In the genomic region with DNA sequence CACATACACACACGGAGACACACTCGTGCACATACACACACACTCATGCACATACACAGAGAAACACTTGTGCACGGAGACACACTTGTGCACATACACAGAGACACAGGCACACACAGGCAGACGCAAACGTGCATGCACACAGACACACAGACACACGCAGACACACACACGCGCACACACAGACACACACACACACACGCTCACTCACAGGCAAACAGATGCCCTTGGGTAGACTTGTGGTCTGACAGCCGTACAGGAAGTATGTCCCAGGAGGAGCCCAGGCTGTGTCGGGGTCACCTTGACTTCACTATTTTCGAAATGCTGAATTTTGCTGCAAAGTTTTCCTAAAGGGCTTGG, we compare ENCODE assay signal across 13 cellular contexts.
DNase-seq lines count a peak whose midpoint lies in the region; ATAC-seq, FAIRE-seq and TF ChIP-seq lines count a peak whose summit lies in the region.
"Had no signal": no experiment of that assay in that cellular context is flagged by ENCODE, and none has a peak within 500 bp of the region (broad histone marks: within the 10 kb centered on the region; RNA-seq: fewer than 3 reads in every experiment).

No MANE protein-coding gene starts in this region.

- H3K79me2 ChIP-seq in HepG2 (ENCODE audit: insufficient read depth, low read length): no peaks in the 10 kb centered on the region

- 97% methylated on average over 9 of the region's 12 CpGs for WGBS in HepG2 (ENCODE audit: low lambda C conversion rate)

- H3K4me1 Mint-ChIP-seq in activated T-helper 17 cell treated with anti-CD3 and anti-CD28 coated beads, Interleukin-2, amount 50 U/mL, for 72 hours: peaks cover 16% of the 10 kb centered on the region

- no peaks in the 10 kb centered on the region for H3K9me3 Mint-ChIP-seq in activated T-helper 17 cell treated with anti-CD3 and anti-CD28 coated beads, Interleukin-2, amount 50 U/mL, for 72 hours

- ATAC-seq in activated T-helper 17 cell treated with anti-CD3 and anti-CD28 coated beads, Interleukin-2, amount 50 U/mL, for 72 hours (replicated peaks): peak; percentile 40
- no peak for ATAC-seq in HepG2
- ATAC-seq in upper lobe of right lung: no peak
- ATAC-seq in GM21737 (IDR thresholded peaks at IDR 0.05; ENCODE audit: unreplicated experiment): no peak

- H3K4me3 Mint-ChIP-seq in activated T-helper 17 cell treated with anti-CD3 and anti-CD28 coated beads, Interleukin-2, amount 50 U/mL, for 72 hours: peak overlapping the region; percentile 45

- CTCF ChIA-PET in HepG2 (lab: Yijun Ruan, JAX; ENCODE audit: low intra/inter-chr PET ratio, low total read pairs): interaction anchor here (1.4 kb wide), 1 partner anchor 442 kb away, joined by 7 read pairs; no protein-coding TSS in a partner anchor

- intact Hi-C loops in HepG2 (cut with micrococcal nuclease; ENCODE audit: unreplicated experiment): loop anchor here (2.0 kb wide), 1 partner anchor 442 kb away; no protein-coding TSS in a partner anchor
- intact Hi-C loops in upper lobe of right lung (cut with DNase I): no loop called here

- TF ChIP-seq RAD21 in HepG2 (CRISPR knock-in tag; IDR thresholded peaks at IDR 0.05): no peak

- H4K20me1 ChIP-seq in BLaER1: no peaks in the 10 kb centered on the region
- H4K20me1 ChIP-seq in HepG2 (ENCODE audit: insufficient read depth, low read length): peaks cover 11% of the 10 kb centered on the region

- in situ Hi-C loops in HepG2 (cut with HindIII; ENCODE audit: extremely low pct_ligation_motif_present, low pct_unique_long_range_greater_than_20kb): loop anchor here (10.0 kb wide), 1 partner anchor 450 kb away; no protein-coding TSS in a partner anchor

- DNase-seq in CMK (ENCODE audit: low read depth): peak; percentile 18
- no peak for DNase-seq in HepG2 (ENCODE audit: low spot score)
- no peak for DNase-seq in upper lobe of right lung
- DNase-seq in stimulated activated CD4-positive, alpha-beta T cell treated with anti-CD3 and anti-CD28 coated beads, Interleukin-2, amount 100 ng/mL, for 24 hours: no peak
- no peak for DNase-seq in NCI-H446 treated with DMSO at 0.1 percent for 48 hours (lab: John Stamatoyannopoulos, UW)
- DNase-seq: left ventricle myocardium inferior, NCI-H524 treated with DMSO at 0.1 percent for 48 hours had no signal

- H3K9me3 ChIP-seq in BLaER1 (peaks cover 2% of the 10 kb centered on the region; the same call in 1 of the 2 replicates), HepG2 (ENCODE audit: low read length) (no peaks in the 10 kb centered on the region), upper lobe of right lung (no peaks in the 10 kb centered on the region)
- H3K9me3 ChIP-seq: vagina had no signal

- TF ChIP-seq EP300 in HepG2 (IDR thresholded peaks at IDR 0.05; ENCODE audit: low read depth in 2 of 2, low read length in 2 of 2) (no peak), HepG2 (CRISPR knock-in tag; IDR thresholded peaks at IDR 0.05; ENCODE audit: borderline replicate concordance) (no peak)

- H3K27me3 Mint-ChIP-seq in activated T-helper 17 cell treated with anti-CD3 and anti-CD28 coated beads, Interleukin-2, amount 50 U/mL, for 72 hours: no peaks in the 10 kb centered on the region

- peak overlapping the region; percentile 28 for H3K27ac Mint-ChIP-seq in activated T-helper 17 cell treated with anti-CD3 and anti-CD28 coated beads, Interleukin-2, amount 50 U/mL, for 72 hours

- no peak for TF ChIP-seq POLR2A in HepG2 (IDR thresholded peaks at IDR 0.05; ENCODE audit: insufficient read depth in 1 of 2, low read depth in 2 of 2, low read length in 2 of 2)

- POLR2A ChIA-PET in HepG2 (lab: Yijun Ruan, JAX): no interaction called here

- H3K4me2 ChIP-seq in BLaER1 (peak overlapping the region; percentile 56), HepG2 (ENCODE audit: low read depth, low read length) (no peak overlapping the region)

- H3K27me3 ChIP-seq in BLaER1 (no peaks in the 10 kb centered on the region; the same call in 1 of the 2 replicates), HepG2 (ENCODE audit: control insufficient read depth in 1 of 2, insufficient read depth in 2 of 2, low read length in 2 of 2) (peaks cover 2 to 5% of the 10 kb centered on the region in 2 experiments; a peak in 3 of 5 replicates), upper lobe of right lung (peaks cover 13% of the 10 kb centered on the region)
- H3K27me3 ChIP-seq: vagina had no signal

- H3K4me3 ChIP-seq in BLaER1: peak overlapping the region; percentile 40
- H3K4me3 ChIP-seq in HepG2 (replicated peaks in 1 of 3; ENCODE audit: insufficient read depth in 1 of 3, low read depth in 2 of 3, low read length in 3 of 3): no peak overlapping the region
- no peak overlapping the region for H3K4me3 ChIP-seq in upper lobe of right lung
- H3K4me3 ChIP-seq: esophagus muscularis mucosa, vagina had no signal

- TF ChIP-seq CTCF in HepG2 (CRISPR knock-in tag; IDR thresholded peaks at IDR 0.05) (no peak), upper lobe of right lung (IDR thresholded peaks at IDR 0.05) (no peak)

- no peak overlapping the region for H3K9ac ChIP-seq in BLaER1
- no peak overlapping the region for H3K9ac ChIP-seq in HepG2 (ENCODE audit: insufficient read depth, low read depth, low read length)

- no peak for FAIRE-seq in HepG2 (lab: Jason Lieb, UNC)
- FAIRE-seq: G401.6 had no signal

- no peaks in the 10 kb centered on the region for H3K36me3 Mint-ChIP-seq in activated T-helper 17 cell treated with anti-CD3 and anti-CD28 coated beads, Interleukin-2, amount 50 U/mL, for 72 hours (ENCODE audit: low read depth)

- H3K4me1 ChIP-seq in BLaER1 (peaks cover 38% of the 10 kb centered on the region), HepG2 (ENCODE audit: insufficient read depth, low read length) (no peaks in the 10 kb centered on the region), upper lobe of right lung (no peaks in the 10 kb centered on the region)
- H3K4me1 ChIP-seq: vagina had no signal

- H2AFZ ChIP-seq in HepG2 (ENCODE audit: low read length): no peak overlapping the region

- H3K27ac ChIP-seq in BLaER1 (no peak overlapping the region), HepG2 (ENCODE audit: extremely low read length, insufficient read depth, low read length) (no peak overlapping the region), upper lobe of right lung (no peak overlapping the region)
- H3K27ac ChIP-seq: esophagus muscularis mucosa, left ventricle myocardium inferior, vagina had no signal

- H3K36me3 ChIP-seq in BLaER1 (no peaks in the 10 kb centered on the region), HepG2 (replicated peaks in 1 of 2; ENCODE audit: control insufficient read depth in 1 of 2, insufficient read depth in 2 of 2, low read length in 2 of 2) (no peaks in the 10 kb centered on the region), upper lobe of right lung (no peaks in the 10 kb centered on the region)
- H3K36me3 ChIP-seq: esophagus muscularis mucosa, left ventricle myocardium inferior, vagina had no signal

- BruUV-seq in HepG2 (replicated peaks; lab: Mats Ljungman, UMichigan): no TSS peak

TF ChIP-seq in HepG2, 621 proteins besides CTCF, POLR2A, EP300 and RAD21 (continues in another document):
- TF ChIP-seq CEBPG (CRISPR knock-in tag; IDR thresholded peaks at IDR 0.05) (no peak), PITX1 (CRISPR knock-in tag; IDR thresholded peaks at IDR 0.05) (no peak), ZBTB7A (CRISPR knock-in tag; IDR thresholded peaks at IDR 0.05) (no peak), KAT7 (CRISPR knock-in tag; IDR thresholded peaks at IDR 0.05; ENCODE audit: borderline replicate concordance) (no peak), STAT5B (CRISPR knock-in tag; IDR thresholded peaks at IDR 0.05) (no peak), HMG20A (CRISPR knock-in tag; IDR thresholded peaks at IDR 0.05; ENCODE audit: borderline replicate concordance) (no peak), ZFYVE20 (CRISPR knock-in tag; IDR thresholded peaks at IDR 0.05; ENCODE audit: borderline replicate concordance, low read depth) (no peak), KDM5A (IDR thresholded peaks at IDR 0.05; ENCODE audit: borderline replicate concordance, low read length) (no peak)
- TF ChIP-seq, protein P1, sequence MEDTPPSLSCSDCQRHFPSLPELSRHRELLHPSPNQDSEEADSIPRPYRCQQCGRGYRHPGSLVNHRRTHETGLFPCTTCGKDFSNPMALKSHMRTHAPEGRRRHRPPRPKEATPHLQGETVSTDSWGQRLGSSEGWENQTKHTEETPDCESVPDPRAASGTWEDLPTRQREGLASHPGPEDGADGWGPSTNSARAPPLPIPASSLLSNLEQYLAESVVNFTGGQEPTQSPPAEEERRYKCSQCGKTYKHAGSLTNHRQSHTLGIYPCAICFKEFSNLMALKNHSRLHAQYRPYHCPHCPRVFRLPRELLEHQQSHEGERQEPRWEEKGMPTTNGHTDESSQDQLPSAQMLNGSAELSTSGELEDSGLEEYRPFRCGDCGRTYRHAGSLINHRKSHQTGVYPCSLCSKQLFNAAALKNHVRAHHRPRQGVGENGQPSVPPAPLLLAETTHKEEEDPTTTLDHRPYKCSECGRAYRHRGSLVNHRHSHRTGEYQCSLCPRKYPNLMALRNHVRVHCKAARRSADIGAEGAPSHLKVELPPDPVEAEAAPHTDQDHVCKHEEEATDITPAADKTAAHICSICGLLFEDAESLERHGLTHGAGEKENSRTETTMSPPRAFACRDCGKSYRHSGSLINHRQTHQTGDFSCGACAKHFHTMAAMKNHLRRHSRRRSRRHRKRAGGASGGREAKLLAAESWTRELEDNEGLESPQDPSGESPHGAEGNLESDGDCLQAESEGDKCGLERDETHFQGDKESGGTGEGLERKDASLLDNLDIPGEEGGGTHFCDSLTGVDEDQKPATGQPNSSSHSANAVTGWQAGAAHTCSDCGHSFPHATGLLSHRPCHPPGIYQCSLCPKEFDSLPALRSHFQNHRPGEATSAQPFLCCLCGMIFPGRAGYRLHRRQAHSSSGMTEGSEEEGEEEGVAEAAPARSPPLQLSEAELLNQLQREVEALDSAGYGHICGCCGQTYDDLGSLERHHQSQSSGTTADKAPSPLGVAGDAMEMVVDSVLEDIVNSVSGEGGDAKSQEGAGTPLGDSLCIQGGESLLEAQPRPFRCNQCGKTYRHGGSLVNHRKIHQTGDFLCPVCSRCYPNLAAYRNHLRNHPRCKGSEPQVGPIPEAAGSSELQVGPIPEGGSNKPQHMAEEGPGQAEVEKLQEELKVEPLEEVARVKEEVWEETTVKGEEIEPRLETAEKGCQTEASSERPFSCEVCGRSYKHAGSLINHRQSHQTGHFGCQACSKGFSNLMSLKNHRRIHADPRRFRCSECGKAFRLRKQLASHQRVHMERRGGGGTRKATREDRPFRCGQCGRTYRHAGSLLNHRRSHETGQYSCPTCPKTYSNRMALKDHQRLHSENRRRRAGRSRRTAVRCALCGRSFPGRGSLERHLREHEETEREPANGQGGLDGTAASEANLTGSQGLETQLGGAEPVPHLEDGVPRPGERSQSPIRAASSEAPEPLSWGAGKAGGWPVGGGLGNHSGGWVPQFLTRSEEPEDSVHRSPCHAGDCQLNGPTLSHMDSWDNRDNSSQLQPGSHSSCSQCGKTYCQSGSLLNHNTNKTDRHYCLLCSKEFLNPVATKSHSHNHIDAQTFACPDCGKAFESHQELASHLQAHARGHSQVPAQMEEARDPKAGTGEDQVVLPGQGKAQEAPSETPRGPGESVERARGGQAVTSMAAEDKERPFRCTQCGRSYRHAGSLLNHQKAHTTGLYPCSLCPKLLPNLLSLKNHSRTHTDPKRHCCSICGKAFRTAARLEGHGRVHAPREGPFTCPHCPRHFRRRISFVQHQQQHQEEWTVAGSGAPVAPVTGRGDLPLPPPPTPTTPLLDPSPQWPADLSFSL (CRISPR knock-in tag; IDR thresholded peaks at IDR 0.05): peak; percentile 40; the same call in 1 of the 2 replicates
